In genomic region chr1:201007481-201007880, GRCh38 we compare ENCODE assay signal across 1 cellular context.
TF ChIP-seq lines count a peak whose summit lies in the region.

No MANE protein-coding gene starts in this region.

TF ChIP-seq in H1, 55 proteins besides CTCF, POLR2A, EP300 and RAD21 (continued from another document):
- TF ChIP-seq USF2 (IDR thresholded peaks at IDR 0.05; ENCODE audit: low read length) (no peak), MAFK (IDR thresholded peaks at IDR 0.05; ENCODE audit: low read depth, low read length) (no peak)
